17 cellular contexts compared by ENCODE assay signal in the genomic region with DNA sequence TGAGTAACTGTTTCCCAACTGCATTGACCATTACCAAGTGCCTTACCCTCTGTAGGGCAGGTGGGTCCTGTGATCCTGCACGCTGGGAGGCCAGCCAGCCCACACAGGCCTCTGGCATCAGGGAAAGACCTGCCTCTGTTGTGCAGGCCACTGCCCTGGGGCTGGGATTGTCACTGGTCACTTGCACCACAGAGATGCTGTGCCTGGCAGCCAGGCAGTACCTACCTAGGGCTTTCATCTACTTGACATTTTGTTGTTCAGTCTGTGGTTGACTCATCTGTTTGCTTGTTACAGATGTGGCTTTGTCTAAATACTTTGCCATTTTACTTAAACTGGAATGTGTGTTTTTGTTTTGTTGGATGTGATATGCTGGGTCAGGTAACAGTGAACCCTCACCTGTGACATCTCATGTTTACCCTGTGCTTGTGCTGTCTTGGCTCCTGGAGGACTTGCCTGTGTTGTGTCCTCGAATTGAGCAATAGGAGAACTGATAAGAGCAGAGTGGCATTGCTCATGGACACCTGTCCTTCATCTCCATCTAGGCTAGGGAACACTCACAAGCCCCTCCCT. TPM values are rescaled to one million over a fixed set of nuclear protein-coding genes. Genes with fewer than 3 reads are reported as not detected.
DNase-seq lines count a peak whose midpoint lies in the region; ATAC-seq lines count a peak whose summit lies in the region.
"Had no signal": no experiment of that assay in that cellular context is flagged by ENCODE, and none has a peak within 500 bp of the region (broad histone marks: within the 10 kb centered on the region; RNA-seq: fewer than 3 reads in every experiment).

No MANE protein-coding gene starts in this region.

- H3K27me3 Mint-ChIP-seq in activated naive CD4-positive, alpha-beta T cell treated with anti-CD3 and anti-CD28 coated beads, Interleukin-2, amount 50 U/mL, for 24 hours, result no peaks in the 10 kb centered on the region
- H3K27me3 Mint-ChIP-seq in activated naive CD4-positive, alpha-beta T cell treated with anti-CD3 and anti-CD28 coated beads for 36 hours (ENCODE audit: low read depth), result no peaks in the 10 kb centered on the region
- H3K27me3 Mint-ChIP-seq: activated B cell treated with CpG ODN at 0.5 μM for 24 hours had no signal

- peak overlapping the region; percentile 82 for H3K27ac Mint-ChIP-seq in activated naive CD4-positive, alpha-beta T cell treated with anti-CD3 and anti-CD28 coated beads, Interleukin-2, amount 50 U/mL, for 24 hours
- no peak overlapping the region for H3K27ac Mint-ChIP-seq in activated naive CD4-positive, alpha-beta T cell treated with anti-CD3 and anti-CD28 coated beads for 36 hours
- peak overlapping the region; percentile 83 for H3K27ac Mint-ChIP-seq in stimulated activated effector memory CD8-positive, alpha-beta T cell treated with anti-CD3 and anti-CD28 coated beads, Interleukin-12 subunit alpha, Interleukin-12 subunit beta, amount 100 ng/mL, for 72 hours
- H3K27ac Mint-ChIP-seq: activated B cell treated with CpG ODN at 0.5 μM for 24 hours had no signal

- H3K4me3 Mint-ChIP-seq in activated naive CD4-positive, alpha-beta T cell treated with anti-CD3 and anti-CD28 coated beads, Interleukin-2, amount 50 U/mL, for 24 hours, result no peak overlapping the region
- H3K4me3 Mint-ChIP-seq in activated naive CD4-positive, alpha-beta T cell treated with anti-CD3 and anti-CD28 coated beads for 36 hours, result no peak overlapping the region
- no peak overlapping the region for H3K4me3 Mint-ChIP-seq in stimulated activated effector memory CD8-positive, alpha-beta T cell treated with anti-CD3 and anti-CD28 coated beads, Interleukin-12 subunit alpha, Interleukin-12 subunit beta, amount 100 ng/mL, for 72 hours
- H3K4me3 Mint-ChIP-seq: activated B cell treated with CpG ODN at 0.5 μM for 24 hours had no signal

- CTCF ChIA-PET in activated naive CD4-positive, alpha-beta T cell treated with anti-CD3 and anti-CD28 coated beads for 36 hours (lab: Charles Lee), result no interaction called here

- H3K36me3 Mint-ChIP-seq in activated naive CD4-positive, alpha-beta T cell treated with anti-CD3 and anti-CD28 coated beads, Interleukin-2, amount 50 U/mL, for 24 hours, result peaks cover 12% of the 10 kb centered on the region
- peaks cover 42% of the 10 kb centered on the region for H3K36me3 Mint-ChIP-seq in activated naive CD4-positive, alpha-beta T cell treated with anti-CD3 and anti-CD28 coated beads for 36 hours (ENCODE audit: low read depth)
- H3K36me3 Mint-ChIP-seq in stimulated activated effector memory CD8-positive, alpha-beta T cell treated with anti-CD3 and anti-CD28 coated beads, Interleukin-12 subunit alpha, Interleukin-12 subunit beta, amount 100 ng/mL, for 72 hours, result peaks cover 99% of the 10 kb centered on the region

- no peak for DNase-seq in activated naive CD4-positive, alpha-beta T cell treated with anti-CD3 and anti-CD28 coated beads for 36 hours
- DNase-seq in NCI-H2029 treated with DMSO at 0.1 percent for 48 hours (lab: John Stamatoyannopoulos, UW), result peak; percentile 95
- peak; percentile 44 for DNase-seq in islet precursor cell
- DNase-seq in stimulated activated effector memory CD8-positive, alpha-beta T cell treated with anti-CD3 and anti-CD28 coated beads, Interleukin-12 subunit alpha, Interleukin-12 subunit beta, amount 100 ng/mL, for 72 hours (ENCODE audit: low spot score in 2 of 2), result no peak
- no peak for DNase-seq in DMS153 (lab: John Stamatoyannopoulos, UW)
- DNase-seq: activated B cell treated with CpG ODN at 0.5 μM for 24 hours; activated effector memory CD4-positive, alpha-beta T cell treated with anti-CD3 and anti-CD28 coated beads, Interleukin-2, amount 50 U/mL, for 16 hours; amniotic stem cell; dermis blood vessel endothelial cell; DND-41; heart right ventricle; NCI-H1694 treated with DMSO at 0.1 percent for 48 hours; NK-92 treated with Interleukin-12 subunit alpha and Interleukin-12 subunit beta, amount 100 ng/mL, for 24 hours; stimulated activated CD4-positive, alpha-beta T cell treated with anti-CD3 and anti-CD28 coated beads, Interleukin-15, amount 100 ng/mL, for 24 hours had no signal

- intact Hi-C loops in activated naive CD4-positive, alpha-beta T cell treated with anti-CD3 and anti-CD28 coated beads for 36 hours (cut with micrococcal nuclease), result no loop called here

- H3K9me3 Mint-ChIP-seq in activated naive CD4-positive, alpha-beta T cell treated with anti-CD3 and anti-CD28 coated beads, Interleukin-2, amount 50 U/mL, for 24 hours, result no peaks in the 10 kb centered on the region
- no peaks in the 10 kb centered on the region for H3K9me3 Mint-ChIP-seq in activated naive CD4-positive, alpha-beta T cell treated with anti-CD3 and anti-CD28 coated beads for 36 hours
- H3K9me3 Mint-ChIP-seq in stimulated activated effector memory CD8-positive, alpha-beta T cell treated with anti-CD3 and anti-CD28 coated beads, Interleukin-12 subunit alpha, Interleukin-12 subunit beta, amount 100 ng/mL, for 72 hours, result no peaks in the 10 kb centered on the region
- H3K9me3 Mint-ChIP-seq: activated B cell treated with CpG ODN at 0.5 μM for 24 hours had no signal

- peaks cover 36% of the 10 kb centered on the region for H3K4me1 Mint-ChIP-seq in activated naive CD4-positive, alpha-beta T cell treated with anti-CD3 and anti-CD28 coated beads, Interleukin-2, amount 50 U/mL, for 24 hours
- peaks cover 20% of the 10 kb centered on the region for H3K4me1 Mint-ChIP-seq in activated naive CD4-positive, alpha-beta T cell treated with anti-CD3 and anti-CD28 coated beads for 36 hours (ENCODE audit: low read depth)
- H3K4me1 Mint-ChIP-seq in stimulated activated effector memory CD8-positive, alpha-beta T cell treated with anti-CD3 and anti-CD28 coated beads, Interleukin-12 subunit alpha, Interleukin-12 subunit beta, amount 100 ng/mL, for 72 hours, result peaks cover 20% of the 10 kb centered on the region

- no peak for ATAC-seq in stimulated activated effector memory CD8-positive, alpha-beta T cell treated with anti-CD3 and anti-CD28 coated beads, Interleukin-12 subunit alpha, Interleukin-12 subunit beta, amount 100 ng/mL, for 72 hours
- no peak for ATAC-seq in HG03342 (IDR thresholded peaks at IDR 0.05; ENCODE audit: unreplicated experiment)
- ATAC-seq: K562 had no signal

RNA-seq across cellular contexts. Expression of gene SECISBP2, which starts 32.8 kb away (rescaled TPM):
- 10 to 100 TPM; 42.8 to 45.8 TPM for total RNA-seq in activated naive CD4-positive, alpha-beta T cell treated with anti-CD3 and anti-CD28 coated beads for 36 hours

RNA-seq across cellular contexts. Expression of gene CKS2, which starts 40.1 kb away (rescaled TPM):
- 100 to 1,000 TPM; 278 to 292 TPM for total RNA-seq in activated naive CD4-positive, alpha-beta T cell treated with anti-CD3 and anti-CD28 coated beads for 36 hours

Comparison
In these comparisons a context has a peak if more than half of its experiments do, and no peak if none do; other contexts are left out.
1. DNase-seq: peak in NCI-H2029 treated with DMSO at 0.1 percent for 48 hours (single experiment) and islet precursor cell (single experiment); none in activated naive CD4-positive, alpha-beta T cell treated with anti-CD3 and anti-CD28 coated beads for 36 hours (single experiment), stimulated activated effector memory CD8-positive, alpha-beta T cell treated with anti-CD3 and anti-CD28 coated beads, Interleukin-12 subunit alpha, Interleukin-12 subunit beta, amount 100 ng/mL, for 72 hours (0 of 2) and DMS153 (single experiment).